Comparison of ENCODE assay signal across 12 cellular contexts in genomic region chr4:139692300-139693012, GRCh38. TPM values are rescaled to one million over a fixed set of nuclear protein-coding genes. Genes with fewer than 3 reads are reported as not detected.
A peak's percentile ranks its signal among the peaks of the same experiment; 100 is the strongest.
DNase-seq lines count a peak whose midpoint lies in the region; TF ChIP-seq lines count a peak whose summit lies in the region.
"Had no signal": no experiment of that assay in that cellular context is flagged by ENCODE, and none has a peak within 500 bp of the region (broad histone marks: within the 10 kb centered on the region; RNA-seq: fewer than 3 reads in every experiment).

No MANE protein-coding gene starts in this region.

- H3K4me3 ChIP-seq in suprapubic skin = no peak overlapping the region
- H3K4me3 ChIP-seq: BLaER1, MG63 had no signal

- H3K27ac ChIP-seq in suprapubic skin = no peak overlapping the region
- H3K27ac ChIP-seq: BLaER1, parathyroid adenoma had no signal

- DNase-seq in SIG-M5 treated with dmso at 0.1 percent for 504 hours (lab: John Stamatoyannopoulos, UW; ENCODE audit: unreplicated experiment) = peak; percentile 17
- no peak for DNase-seq in SIG-M5 (lab: John Stamatoyannopoulos, UW)
- DNase-seq in NOMO-1 treated with DMSO at 0.1 percent for 48 hours (lab: John Stamatoyannopoulos, UW; ENCODE audit: unreplicated experiment) = peak; percentile 48
- DNase-seq in globus pallidus (ENCODE audit: low spot score) = peak; percentile 17
- no peak for DNase-seq in suprapubic skin (ENCODE audit: low spot score in 2 of 2)
- DNase-seq in SW480 (ENCODE audit: low spot score) = no peak
- no peak for DNase-seq in NCI-H1048 (lab: John Stamatoyannopoulos, UW)
- DNase-seq in NCI-H526 treated with DMSO at 0.1 percent for 48 hours (lab: John Stamatoyannopoulos, UW) = no peak
- DNase-seq: activated CD4-positive, alpha-beta memory T cell treated with anti-CD3 and anti-CD28 coated beads, Interleukin-2, amount 10 ng/mL, durations not matched to agents 7 days and 5 days; MG63 had no signal

- no peak for TF ChIP-seq EP300 in suprapubic skin (IDR thresholded peaks at IDR 0.05)

- WGBS in suprapubic skin = 35% methylated on average over 4 of the region's 4 CpGs

- TF ChIP-seq CTCF in suprapubic skin (IDR thresholded peaks at IDR 0.05) = peak; percentile 22 to 23

- H3K36me3 ChIP-seq in suprapubic skin = peaks cover 15% of the 10 kb centered on the region
- H3K36me3 ChIP-seq: BLaER1, MG63 had no signal

- H3K4me1 ChIP-seq in suprapubic skin = peaks cover 14% of the 10 kb centered on the region
- H3K4me1 ChIP-seq: BLaER1, parathyroid adenoma had no signal

- TF ChIP-seq POLR2A in suprapubic skin (IDR thresholded peaks at IDR 0.05) = no peak

- H3K27me3 ChIP-seq in suprapubic skin = no peaks in the 10 kb centered on the region
- H3K27me3 ChIP-seq: BLaER1, MG63 had no signal

- H3K9me3 ChIP-seq in suprapubic skin = no peaks in the 10 kb centered on the region
- H3K9me3 ChIP-seq: MG63 had no signal

RNA-seq across cellular contexts. Expression of gene MGST2, which starts 26.8 kb away (rescaled TPM):
- total RNA-seq in suprapubic skin = 100 to 1,000 TPM in 3 of 4 donors, 10 to 100 TPM in 1; 98.7 to 157 (median 128) TPM

Comparison
In these comparisons a context has a peak if more than half of its experiments do, and no peak if none do; other contexts are left out.
1. DNase-seq: peak in SIG-M5 treated with dmso at 0.1 percent for 504 hours (single experiment), NOMO-1 treated with DMSO at 0.1 percent for 48 hours (single experiment) and globus pallidus (single experiment); none in SIG-M5 (single experiment), suprapubic skin (0 of 2), SW480 (single experiment), NCI-H1048 (single experiment) and NCI-H526 treated with DMSO at 0.1 percent for 48 hours (single experiment).